Comparison of ENCODE assay signal across 8 cellular contexts in genomic region chr5:134411546-134412266, GRCh38. TPM values are rescaled to one million over a fixed set of nuclear protein-coding genes. Genes with fewer than 3 reads are reported as not detected.
A peak's percentile ranks its signal among the peaks of the same experiment; 100 is the strongest.
DNase-seq lines count a peak whose midpoint lies in the region; ATAC-seq and TF ChIP-seq lines count a peak whose summit lies in the region.

A gene with protein sequence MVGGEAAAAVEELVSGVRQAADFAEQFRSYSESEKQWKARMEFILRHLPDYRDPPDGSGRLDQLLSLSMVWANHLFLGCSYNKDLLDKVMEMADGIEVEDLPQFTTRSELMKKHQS (minus strand): TSS chr5:134411881. CDS start chr5:134411854, 27 bp downstream.

- peaks cover 29% of the 10 kb centered on the region for H3K4me1 Mint-ChIP-seq in CD14-positive monocyte
- H3K4me1 Mint-ChIP-seq in dendritic cell treated with granulocyte-macrophage colony-stimulating factor and Interleukin-4, amounts not matched to agents 40 ng/mL and 50 ng/mL, for 4 days (ENCODE audit: low read depth), result peaks cover 28% of the 10 kb centered on the region

- DNase-seq in CD14-positive monocyte (ENCODE audit: low spot score), result peak; percentile 87
- peak; percentile 70 for DNase-seq in NCI-H526 treated with DMSO at 0.1 percent for 48 hours (lab: John Stamatoyannopoulos, UW)
- DNase-seq in activated CD4-positive, alpha-beta T cell treated with anti-CD3 and anti-CD28 coated beads, Interleukin-2, amount 50 U/mL, for 4 hours, result peak; percentile 85 to 86
- DNase-seq in stimulated activated CD4-positive, alpha-beta T cell treated with anti-CD3 and anti-CD28 coated beads, Interleukin-4, amount 100 ng/mL, for 24 hours, result peak; percentile 91

- H3K4me3 ChIP-seq in liver (ENCODE audit: low read depth in 1 of 3, low read length in 3 of 3), result peak within 1 kb of the TSS; percentile 79 to 95 (median 87)

- ATAC-seq in GM19324 (IDR thresholded peaks at IDR 0.05; ENCODE audit: low FRiP score, unreplicated experiment) (peak; percentile 95), HG03460 (IDR thresholded peaks at IDR 0.05; ENCODE audit: unreplicated experiment) (peak; percentile 96)

- no peaks in the 10 kb centered on the region for H3K27me3 ChIP-seq in liver (ENCODE audit: control insufficient read depth in 4 of 4, insufficient read depth in 4 of 4, low read length in 3 of 4)

- H3K36me3 ChIP-seq in liver (ENCODE audit: control insufficient read depth in 4 of 4, insufficient read depth in 3 of 4, low read depth in 1 of 4, low read length in 3 of 4), result peaks cover 0 to under 1% (median 0%) of the 10 kb centered on the region in 4 donors

- H3K9me3 ChIP-seq in liver (ENCODE audit: control insufficient read depth in 4 of 4, low read length in 3 of 4), result no peaks in the 10 kb centered on the region

- TF ChIP-seq CTCF in CD14-positive monocyte (IDR thresholded peaks at IDR 0.05) (peak; percentile 72), liver (IDR thresholded peaks at IDR 0.05; ENCODE audit: low read depth, low read length, missing input control) (peak; percentile 70)

- intact Hi-C loops in CD14-positive monocyte (cut with micrococcal nuclease), result loop anchor here (5.0 to 10.0 kb wide), 5 partner anchors 41 to 166 kb away; partner anchors contain the start of gene JADE2 (in 1 of the 2)
- intact Hi-C loops in dendritic cell treated with granulocyte-macrophage colony-stimulating factor and Interleukin-4, amounts not matched to agents 40 ng/mL and 50 ng/mL, for 4 days (cut with micrococcal nuclease), result loop anchor here (1.0 kb wide), 2 partner anchors 116 to 166 kb away; no protein-coding TSS in a partner anchor

- peak within 1 kb of the TSS; percentile 75 to 88 (median 85) for H3K27ac Mint-ChIP-seq in CD14-positive monocyte
- H3K27ac Mint-ChIP-seq in dendritic cell treated with granulocyte-macrophage colony-stimulating factor and Interleukin-4, amounts not matched to agents 40 ng/mL and 50 ng/mL, for 4 days, result peak within 1 kb of the TSS; percentile 87

- peaks cover 4 to 9% of the 10 kb centered on the region in 2 donors for H3K36me3 Mint-ChIP-seq in CD14-positive monocyte
- H3K36me3 Mint-ChIP-seq in dendritic cell treated with granulocyte-macrophage colony-stimulating factor and Interleukin-4, amounts not matched to agents 40 ng/mL and 50 ng/mL, for 4 days (ENCODE audit: low read depth), result peaks cover 19% of the 10 kb centered on the region

- H3K9ac ChIP-seq in liver (ENCODE audit: low read depth in 1 of 2, low read length in 2 of 2), result peak within 1 kb of the TSS; percentile 64 to 84

- peak; percentile 78 to 85 for TF ChIP-seq RAD21 in liver (IDR thresholded peaks at IDR 0.05)

- H3K4me1 ChIP-seq in liver (ENCODE audit: control insufficient read depth in 4 of 4, insufficient read depth in 4 of 4, low read length in 3 of 4), result peaks cover 5 to 54% (median 35%) of the 10 kb centered on the region in 4 donors

- peaks cover 0 to 8% (median 0%) of the 10 kb centered on the region in 7 donors for H3K9me3 Mint-ChIP-seq in CD14-positive monocyte
- H3K9me3 Mint-ChIP-seq in dendritic cell treated with granulocyte-macrophage colony-stimulating factor and Interleukin-4, amounts not matched to agents 40 ng/mL and 50 ng/mL, for 4 days, result no peaks in the 10 kb centered on the region

- under 1% methylated on average over 61 of the region's 61 CpGs for WGBS in liver

- H3K27ac ChIP-seq in liver (ENCODE audit: low read depth in 1 of 2, low read length in 2 of 2), result peak within 1 kb of the TSS; percentile 49 to 87

- H3K4me3 Mint-ChIP-seq in CD14-positive monocyte, result peak within 1 kb of the TSS; percentile 89 to 96
- H3K4me3 Mint-ChIP-seq in dendritic cell treated with granulocyte-macrophage colony-stimulating factor and Interleukin-4, amounts not matched to agents 40 ng/mL and 50 ng/mL, for 4 days, result peak within 1 kb of the TSS; percentile 94

- peaks cover 0 to 3% (median 2%) of the 10 kb centered on the region in 3 donors for H3K27me3 Mint-ChIP-seq in CD14-positive monocyte (ENCODE audit: low read depth in 3 of 3)
- H3K27me3 Mint-ChIP-seq in dendritic cell treated with granulocyte-macrophage colony-stimulating factor and Interleukin-4, amounts not matched to agents 40 ng/mL and 50 ng/mL, for 4 days, result no peaks in the 10 kb centered on the region

TF ChIP-seq in liver, 16 proteins besides CTCF, POLR2A, EP300 and RAD21:
- TF ChIP-seq, protein P1, sequence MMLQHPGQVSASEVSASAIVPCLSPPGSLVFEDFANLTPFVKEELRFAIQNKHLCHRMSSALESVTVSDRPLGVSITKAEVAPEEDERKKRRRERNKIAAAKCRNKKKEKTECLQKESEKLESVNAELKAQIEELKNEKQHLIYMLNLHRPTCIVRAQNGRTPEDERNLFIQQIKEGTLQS (IDR thresholded peaks at IDR 0.05), result no peak
- peak; percentile 41 for TF ChIP-seq TAF1 (conservative IDR thresholded peaks at IDR 0.05)
- TF ChIP-seq GABPA (IDR thresholded peaks at IDR 0.05 in 1 of 2, conservative IDR thresholded peaks at IDR 0.05 in 1 of 2), result peak in 1 of 2 donors; percentile 79
- TF ChIP-seq, protein P2, sequence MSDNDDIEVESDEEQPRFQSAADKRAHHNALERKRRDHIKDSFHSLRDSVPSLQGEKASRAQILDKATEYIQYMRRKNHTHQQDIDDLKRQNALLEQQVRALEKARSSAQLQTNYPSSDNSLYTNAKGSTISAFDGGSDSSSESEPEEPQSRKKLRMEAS (IDR thresholded peaks at IDR 0.05), result peak; percentile 33
- TF ChIP-seq NR2F2 (IDR thresholded peaks at IDR 0.05), result no peak
- peak; percentile 70 for TF ChIP-seq YY1 (IDR thresholded peaks at IDR 0.05)
- TF ChIP-seq, protein P3, sequence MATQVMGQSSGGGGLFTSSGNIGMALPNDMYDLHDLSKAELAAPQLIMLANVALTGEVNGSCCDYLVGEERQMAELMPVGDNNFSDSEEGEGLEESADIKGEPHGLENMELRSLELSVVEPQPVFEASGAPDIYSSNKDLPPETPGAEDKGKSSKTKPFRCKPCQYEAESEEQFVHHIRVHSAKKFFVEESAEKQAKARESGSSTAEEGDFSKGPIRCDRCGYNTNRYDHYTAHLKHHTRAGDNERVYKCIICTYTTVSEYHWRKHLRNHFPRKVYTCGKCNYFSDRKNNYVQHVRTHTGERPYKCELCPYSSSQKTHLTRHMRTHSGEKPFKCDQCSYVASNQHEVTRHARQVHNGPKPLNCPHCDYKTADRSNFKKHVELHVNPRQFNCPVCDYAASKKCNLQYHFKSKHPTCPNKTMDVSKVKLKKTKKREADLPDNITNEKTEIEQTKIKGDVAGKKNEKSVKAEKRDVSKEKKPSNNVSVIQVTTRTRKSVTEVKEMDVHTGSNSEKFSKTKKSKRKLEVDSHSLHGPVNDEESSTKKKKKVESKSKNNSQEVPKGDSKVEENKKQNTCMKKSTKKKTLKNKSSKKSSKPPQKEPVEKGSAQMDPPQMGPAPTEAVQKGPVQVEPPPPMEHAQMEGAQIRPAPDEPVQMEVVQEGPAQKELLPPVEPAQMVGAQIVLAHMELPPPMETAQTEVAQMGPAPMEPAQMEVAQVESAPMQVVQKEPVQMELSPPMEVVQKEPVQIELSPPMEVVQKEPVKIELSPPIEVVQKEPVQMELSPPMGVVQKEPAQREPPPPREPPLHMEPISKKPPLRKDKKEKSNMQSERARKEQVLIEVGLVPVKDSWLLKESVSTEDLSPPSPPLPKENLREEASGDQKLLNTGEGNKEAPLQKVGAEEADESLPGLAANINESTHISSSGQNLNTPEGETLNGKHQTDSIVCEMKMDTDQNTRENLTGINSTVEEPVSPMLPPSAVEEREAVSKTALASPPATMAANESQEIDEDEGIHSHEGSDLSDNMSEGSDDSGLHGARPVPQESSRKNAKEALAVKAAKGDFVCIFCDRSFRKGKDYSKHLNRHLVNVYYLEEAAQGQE (IDR thresholded peaks at IDR 0.05), result peak; percentile 53
- TF ChIP-seq FOXA1 (IDR thresholded peaks at IDR 0.05), result peak; percentile 10
TF ChIP-seq in liver: peak in this region for 6.

RNA-seq across cellular contexts. Expression of the gene that starts here (rescaled TPM):
- polyA plus RNA-seq in CD14-positive monocyte (10 to 100 TPM; 15.0 to 20.0 TPM), liver (10 to 100 TPM in 1 of 2 donors, 1 to 10 TPM in 1; 7.2 to 13.3 TPM)
- total RNA-seq in liver, result 10 to 100 TPM in 1 of 2 donors, 1 to 10 TPM in 1; 7.8 to 10.8 TPM

Comparison
In these comparisons a context has a peak if more than half of its experiments do, and no peak if none do; other contexts are left out.
1. Peak in every context shown above with its lines: DNase-seq, ATAC-seq, H3K4me3 ChIP-seq and H3K27ac ChIP-seq.